In the genomic region with DNA sequence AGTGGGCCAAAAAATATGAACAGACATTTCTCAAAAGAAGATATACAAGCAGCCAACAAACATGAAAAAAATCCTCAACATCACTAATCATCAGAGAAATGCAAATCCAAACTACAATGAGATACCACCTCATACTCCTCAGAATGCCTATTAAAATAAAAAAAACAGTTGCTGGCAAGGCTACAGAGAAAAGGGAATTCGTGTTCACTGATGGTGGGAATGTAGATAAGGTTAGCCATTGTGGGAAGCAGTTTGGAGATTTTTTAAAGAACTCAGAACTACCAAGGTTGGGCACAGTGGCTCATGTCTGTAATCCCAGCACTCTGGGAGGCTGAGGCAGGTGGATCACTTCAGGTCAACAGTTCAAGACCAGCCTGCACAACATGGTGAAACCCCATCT, we compare ENCODE assay signal across 21 cellular contexts. TPM values are rescaled to one million over a fixed set of nuclear protein-coding genes. Genes with fewer than 3 reads are reported as not detected.
DNase-seq lines count a peak whose midpoint lies in the region; ATAC-seq and FAIRE-seq lines count a peak whose summit lies in the region.
"Had no signal": no experiment of that assay in that cellular context is flagged by ENCODE, and none has a peak within 500 bp of the region (broad histone marks: within the 10 kb centered on the region; RNA-seq: fewer than 3 reads in every experiment).

No MANE protein-coding gene starts in this region.

- H3K4me1 Mint-ChIP-seq in activated CD4-positive, alpha-beta T cell treated with anti-CD3 and anti-CD28 coated beads, Interleukin-2, amount 10 ng/mL, durations not matched to agents 24 days and 14 days, result peaks cover 24% of the 10 kb centered on the region
- H3K4me1 Mint-ChIP-seq in activated CD4-positive, alpha-beta T cell treated with anti-CD3 and anti-CD28 coated beads, Interleukin-2, amount 10 ng/mL, durations not matched to agents 7 days and 5 days, result peaks cover 37% of the 10 kb centered on the region
- H3K4me1 Mint-ChIP-seq in activated CD8-positive, alpha-beta T cell treated with anti-CD3 and anti-CD28 coated beads, Interleukin-2, amount 10 ng/mL, durations not matched to agents 7 days and 5 days (ENCODE audit: low read depth), result peaks cover 34% of the 10 kb centered on the region
- H3K4me1 Mint-ChIP-seq: neural progenitor cell had no signal

- CTCF ChIA-PET in activated CD4-positive, alpha-beta T cell treated with anti-CD3 and anti-CD28 coated beads, Interleukin-2, amount 10 ng/mL, durations not matched to agents 7 days and 5 days (lab: Charles Lee), result no interaction called here
- CTCF ChIA-PET in activated CD8-positive, alpha-beta T cell treated with anti-CD3 and anti-CD28 coated beads, Interleukin-2, amount 10 ng/mL, durations not matched to agents 7 days and 5 days (lab: Charles Lee), result interaction anchor here (1.1 kb wide), 1 partner anchor 29 kb away, joined by 3 read pairs; no protein-coding TSS in a partner anchor

- H3K9me3 Mint-ChIP-seq in activated CD4-positive, alpha-beta T cell treated with anti-CD3 and anti-CD28 coated beads, Interleukin-2, amount 10 ng/mL, durations not matched to agents 24 days and 14 days, result peaks cover 6% of the 10 kb centered on the region
- peaks cover 11% of the 10 kb centered on the region for H3K9me3 Mint-ChIP-seq in activated CD4-positive, alpha-beta T cell treated with anti-CD3 and anti-CD28 coated beads, Interleukin-2, amount 10 ng/mL, durations not matched to agents 7 days and 5 days
- H3K9me3 Mint-ChIP-seq in activated CD8-positive, alpha-beta T cell treated with anti-CD3 and anti-CD28 coated beads, Interleukin-2, amount 10 ng/mL, durations not matched to agents 7 days and 5 days (ENCODE audit: insufficient read depth), result peaks cover 22% of the 10 kb centered on the region

- H3K36me3 Mint-ChIP-seq in activated CD4-positive, alpha-beta T cell treated with anti-CD3 and anti-CD28 coated beads, Interleukin-2, amount 10 ng/mL, durations not matched to agents 24 days and 14 days (ENCODE audit: low read depth), result peaks cover 82% of the 10 kb centered on the region
- H3K36me3 Mint-ChIP-seq in activated CD4-positive, alpha-beta T cell treated with anti-CD3 and anti-CD28 coated beads, Interleukin-2, amount 10 ng/mL, durations not matched to agents 7 days and 5 days (ENCODE audit: low read depth), result peaks cover 82% of the 10 kb centered on the region
- peaks cover 86% of the 10 kb centered on the region for H3K36me3 Mint-ChIP-seq in activated CD8-positive, alpha-beta T cell treated with anti-CD3 and anti-CD28 coated beads, Interleukin-2, amount 10 ng/mL, durations not matched to agents 7 days and 5 days (ENCODE audit: low read depth)

- no peaks in the 10 kb centered on the region for H3K27me3 Mint-ChIP-seq in activated CD4-positive, alpha-beta T cell treated with anti-CD3 and anti-CD28 coated beads, Interleukin-2, amount 10 ng/mL, durations not matched to agents 24 days and 14 days
- no peaks in the 10 kb centered on the region for H3K27me3 Mint-ChIP-seq in activated CD4-positive, alpha-beta T cell treated with anti-CD3 and anti-CD28 coated beads, Interleukin-2, amount 10 ng/mL, durations not matched to agents 7 days and 5 days
- no peaks in the 10 kb centered on the region for H3K27me3 Mint-ChIP-seq in activated CD8-positive, alpha-beta T cell treated with anti-CD3 and anti-CD28 coated beads, Interleukin-2, amount 10 ng/mL, durations not matched to agents 7 days and 5 days (ENCODE audit: low read depth)
- H3K27me3 Mint-ChIP-seq: brain had no signal

- ATAC-seq in activated CD8-positive, alpha-beta T cell treated with anti-CD3 and anti-CD28 coated beads, Interleukin-2, amount 10 ng/mL, durations not matched to agents 7 days and 5 days, result no peak
- ATAC-seq in GM18858 (IDR thresholded peaks at IDR 0.05; ENCODE audit: unreplicated experiment), result no peak
- ATAC-seq in GM21786 (IDR thresholded peaks at IDR 0.05; ENCODE audit: unreplicated experiment), result no peak
- ATAC-seq: HCT116, heart left ventricle had no signal

- intact Hi-C loops in activated CD4-positive, alpha-beta T cell treated with anti-CD3 and anti-CD28 coated beads, Interleukin-2, amount 10 ng/mL, durations not matched to agents 24 days and 14 days (cut with micrococcal nuclease), result no loop called here

- peak; percentile 40 for DNase-seq in activated CD4-positive, alpha-beta T cell treated with anti-CD3 and anti-CD28 coated beads, Interleukin-2, amount 10 ng/mL, durations not matched to agents 24 days and 14 days
- no peak for DNase-seq in activated CD4-positive, alpha-beta T cell treated with anti-CD3 and anti-CD28 coated beads, Interleukin-2, amount 10 ng/mL, durations not matched to agents 7 days and 5 days
- DNase-seq in EL (peak; percentile 5), frontal cortex (ENCODE audit: low spot score in 2 of 2) (no peak), NCI-H524 treated with DMSO at 0.1 percent for 48 hours (lab: John Stamatoyannopoulos, UW) (no peak)
- no peak for DNase-seq in activated CD8-positive, alpha-beta T cell treated with anti-CD3 and anti-CD28 coated beads, Interleukin-2, amount 10 ng/mL, durations not matched to agents 7 days and 5 days
- DNase-seq: 8988T; activated CD4-positive, CD25-positive, alpha-beta regulatory T cell treated with anti-CD3 and anti-CD28 coated beads, Interleukin-2, amount 50 U/mL, for 72 hours; DMS153; GDM1; heart left ventricle; NCI-H1436; RPMI8226; small intestine had no signal

- FAIRE-seq in frontal cortex (lab: Jason Lieb, UNC), result peak; percentile 24
- FAIRE-seq: GM19239, small intestine had no signal

- no peak overlapping the region for H3K27ac Mint-ChIP-seq in activated CD4-positive, alpha-beta T cell treated with anti-CD3 and anti-CD28 coated beads, Interleukin-2, amount 10 ng/mL, durations not matched to agents 24 days and 14 days
- H3K27ac Mint-ChIP-seq in activated CD4-positive, alpha-beta T cell treated with anti-CD3 and anti-CD28 coated beads, Interleukin-2, amount 10 ng/mL, durations not matched to agents 7 days and 5 days, result no peak overlapping the region
- H3K27ac Mint-ChIP-seq in activated CD8-positive, alpha-beta T cell treated with anti-CD3 and anti-CD28 coated beads, Interleukin-2, amount 10 ng/mL, durations not matched to agents 7 days and 5 days, result peak overlapping the region; percentile 37
- H3K27ac Mint-ChIP-seq: brain; neural progenitor cell; T-helper 1 cell treated with Interleukin-12 subunit alpha and Interleukin-12 subunit beta and Interleukin-4 antibody, amounts not matched to agents 30 μg/mL and 1 μg/mL, for 36 hours had no signal

- POLR2A ChIA-PET in activated CD4-positive, alpha-beta T cell treated with anti-CD3 and anti-CD28 coated beads, Interleukin-2, amount 10 ng/mL, durations not matched to agents 7 days and 5 days (lab: Charles Lee), result no interaction called here
- POLR2A ChIA-PET in activated CD8-positive, alpha-beta T cell treated with anti-CD3 and anti-CD28 coated beads, Interleukin-2, amount 10 ng/mL, durations not matched to agents 7 days and 5 days (lab: Charles Lee), result no interaction called here

- H3K4me3 Mint-ChIP-seq in activated CD4-positive, alpha-beta T cell treated with anti-CD3 and anti-CD28 coated beads, Interleukin-2, amount 10 ng/mL, durations not matched to agents 24 days and 14 days, result no peak overlapping the region
- H3K4me3 Mint-ChIP-seq in activated CD4-positive, alpha-beta T cell treated with anti-CD3 and anti-CD28 coated beads, Interleukin-2, amount 10 ng/mL, durations not matched to agents 7 days and 5 days, result no peak overlapping the region
- no peak overlapping the region for H3K4me3 Mint-ChIP-seq in activated CD8-positive, alpha-beta T cell treated with anti-CD3 and anti-CD28 coated beads, Interleukin-2, amount 10 ng/mL, durations not matched to agents 7 days and 5 days
- H3K4me3 Mint-ChIP-seq: brain; neural progenitor cell; T-helper 1 cell treated with Interleukin-12 subunit alpha and Interleukin-12 subunit beta and Interleukin-4 antibody, amounts not matched to agents 30 μg/mL and 1 μg/mL, for 36 hours had no signal

RNA-seq across cellular contexts. Expression of a gene that starts 27.8 kb away (rescaled TPM):
- 23.6 and 30.8 TPM in 2 replicates for total RNA-seq in activated CD4-positive, alpha-beta T cell treated with anti-CD3 and anti-CD28 coated beads, Interleukin-2, amount 10 ng/mL, durations not matched to agents 24 days and 14 days
- total RNA-seq in activated CD4-positive, alpha-beta T cell treated with anti-CD3 and anti-CD28 coated beads, Interleukin-2, amount 10 ng/mL, durations not matched to agents 7 days and 5 days, result 10 to 100 TPM; 21.5 to 24.5 TPM
- total RNA-seq in activated CD8-positive, alpha-beta T cell treated with anti-CD3 and anti-CD28 coated beads, Interleukin-2, amount 10 ng/mL, durations not matched to agents 7 days and 5 days, result 10 to 100 TPM; 25.2 to 31.0 TPM
- total RNA-seq in frontal cortex, result 10.2 TPM

RNA-seq across cellular contexts. Expression of a gene that starts 27.8 kb away (rescaled TPM):
- 61.7 and 62.7 TPM in 2 replicates for total RNA-seq in activated CD4-positive, alpha-beta T cell treated with anti-CD3 and anti-CD28 coated beads, Interleukin-2, amount 10 ng/mL, durations not matched to agents 24 days and 14 days
- total RNA-seq in activated CD4-positive, alpha-beta T cell treated with anti-CD3 and anti-CD28 coated beads, Interleukin-2, amount 10 ng/mL, durations not matched to agents 7 days and 5 days, result 10 to 100 TPM; 50.4 to 61.0 TPM
- 10 to 100 TPM; 67.4 to 70.9 TPM for total RNA-seq in activated CD8-positive, alpha-beta T cell treated with anti-CD3 and anti-CD28 coated beads, Interleukin-2, amount 10 ng/mL, durations not matched to agents 7 days and 5 days
- total RNA-seq in frontal cortex, result 156 TPM

RNA-seq across cellular contexts. Expression of a gene that starts 53.2 kb away (rescaled TPM):
- 23.9 and 26.4 TPM in 2 replicates for total RNA-seq in activated CD4-positive, alpha-beta T cell treated with anti-CD3 and anti-CD28 coated beads, Interleukin-2, amount 10 ng/mL, durations not matched to agents 24 days and 14 days
- 10 to 100 TPM; 23.7 to 26.5 TPM for total RNA-seq in activated CD4-positive, alpha-beta T cell treated with anti-CD3 and anti-CD28 coated beads, Interleukin-2, amount 10 ng/mL, durations not matched to agents 7 days and 5 days
- 10 to 100 TPM; 25.8 to 27.0 TPM for total RNA-seq in activated CD8-positive, alpha-beta T cell treated with anti-CD3 and anti-CD28 coated beads, Interleukin-2, amount 10 ng/mL, durations not matched to agents 7 days and 5 days
- 46.9 TPM for total RNA-seq in frontal cortex

Comparison
In these comparisons a context has a peak if more than half of its experiments do, and no peak if none do; other contexts are left out.
1. DNase-seq: peak in activated CD4-positive, alpha-beta T cell treated with anti-CD3 and anti-CD28 coated beads, Interleukin-2, amount 10 ng/mL, durations not matched to agents 24 days and 14 days (single experiment) and EL (single experiment); none in activated CD4-positive, alpha-beta T cell treated with anti-CD3 and anti-CD28 coated beads, Interleukin-2, amount 10 ng/mL, durations not matched to agents 7 days and 5 days (single experiment), activated CD8-positive, alpha-beta T cell treated with anti-CD3 and anti-CD28 coated beads, Interleukin-2, amount 10 ng/mL, durations not matched to agents 7 days and 5 days (single experiment), frontal cortex (0 of 2) and NCI-H524 treated with DMSO at 0.1 percent for 48 hours (single experiment).